Comparison of ENCODE assay signal across 8 cellular contexts in the genomic region with DNA sequence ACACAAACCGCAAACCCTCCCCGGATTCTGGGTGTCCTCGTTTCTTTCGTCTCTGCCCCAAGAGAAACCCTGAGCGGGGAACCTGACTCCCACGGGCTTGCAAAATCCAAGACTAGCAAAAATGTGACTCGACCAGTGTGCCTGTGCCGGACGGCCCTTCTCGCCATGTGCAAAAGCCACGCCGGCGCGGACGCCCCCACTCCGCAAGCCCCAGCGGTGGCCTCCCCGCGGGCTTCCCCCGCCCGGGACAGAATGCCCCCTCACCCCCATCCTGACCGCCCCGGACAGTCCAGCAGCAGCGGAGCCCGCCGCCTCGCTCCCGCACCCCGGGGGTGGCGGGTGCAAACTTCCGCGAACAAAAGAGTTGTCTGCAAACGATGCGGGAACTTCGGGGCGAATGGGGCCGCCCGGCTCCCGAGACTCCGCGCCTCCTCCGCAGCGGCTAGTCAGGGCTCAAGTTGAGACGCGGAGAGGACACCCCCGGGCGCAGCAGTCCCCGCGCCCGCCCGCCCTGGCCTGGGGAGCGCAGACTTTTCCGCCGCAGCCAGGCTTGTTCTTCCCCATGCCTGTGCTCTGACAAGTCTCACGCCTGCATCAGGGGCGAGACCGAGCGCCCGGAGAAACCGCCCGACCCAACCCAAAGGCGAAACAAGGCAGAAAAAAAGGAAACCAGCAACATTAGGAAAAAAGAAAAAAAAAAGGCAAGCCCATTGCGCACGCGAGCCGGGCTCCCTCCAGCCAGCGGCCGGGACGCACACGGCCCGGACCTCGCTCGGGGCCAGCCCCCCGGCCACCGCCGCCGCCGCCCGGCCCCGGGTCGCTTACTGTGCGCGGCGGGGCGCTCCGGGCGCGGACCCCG. TPM values are rescaled to one million over a fixed set of nuclear protein-coding genes. Genes with fewer than 3 reads are reported as not detected.
DNase-seq lines count a peak whose midpoint lies in the region; ATAC-seq and TF ChIP-seq lines count a peak whose summit lies in the region.

No MANE protein-coding gene starts in this region.

- H3K36me3 ChIP-seq in colonic mucosa = no peaks in the 10 kb centered on the region
- peaks cover 12% of the 10 kb centered on the region for H3K36me3 ChIP-seq in lower lobe of right lung
- H3K36me3 ChIP-seq in tibial artery = peaks cover 3 to 6% (median 3%) of the 10 kb centered on the region in 3 donors

- peak overlapping the region; percentile 71 for H3K27ac ChIP-seq in colonic mucosa
- peak overlapping the region; percentile 88 for H3K27ac ChIP-seq in lower lobe of right lung
- H3K27ac ChIP-seq in tibial artery = peak overlapping the region; percentile 53 to 84

- peak; percentile 51 for DNase-seq in GM10266 (ENCODE audit: extremely low spot score)
- DNase-seq in colonic mucosa = peak; percentile 48
- DNase-seq in lower lobe of right lung = peak; percentile 69
- no peak for DNase-seq in tibial artery
- no peak for DNase-seq in NCI-H128 (lab: John Stamatoyannopoulos, UW; ENCODE audit: unreplicated experiment)

- peak overlapping the region; percentile 71 to 72 for H3K9ac ChIP-seq in colonic mucosa (ENCODE audit: low read depth in 2 of 2, low read length in 2 of 2)

- TF ChIP-seq CTCF in GM10266 (IDR thresholded peaks at IDR 0.05; ENCODE audit: control insufficient read depth, insufficient read depth, low read depth, missing control alignments) (no peak), colonic mucosa (IDR thresholded peaks at IDR 0.05) (no peak), lower lobe of right lung (IDR thresholded peaks at IDR 0.05) (no peak), tibial artery (IDR thresholded peaks at IDR 0.05) (no peak)

- H3K27me3 ChIP-seq in colonic mucosa = no peaks in the 10 kb centered on the region
- H3K27me3 ChIP-seq in lower lobe of right lung (ENCODE audit: low read depth) = no peaks in the 10 kb centered on the region
- H3K27me3 ChIP-seq in tibial artery = no peaks in the 10 kb centered on the region

- H3K4me3 ChIP-seq in colonic mucosa (peak overlapping the region; percentile 65), lower lobe of right lung (peak overlapping the region; percentile 78), tibial artery (peak overlapping the region; percentile 61 to 65)

- H3K9me3 ChIP-seq in colonic mucosa (no peaks in the 10 kb centered on the region), lower lobe of right lung (no peaks in the 10 kb centered on the region), tibial artery (no peaks in the 10 kb centered on the region)

- H3K4me1 ChIP-seq in colonic mucosa = peaks cover 33% of the 10 kb centered on the region
- peaks cover 59% of the 10 kb centered on the region for H3K4me1 ChIP-seq in lower lobe of right lung
- peaks cover 0 to 46% (median 32%) of the 10 kb centered on the region in 4 donors for H3K4me1 ChIP-seq in tibial artery

- intact Hi-C loops in colonic mucosa (cut with DNase I) = loop anchor here (2.0 to 5.0 kb wide), 3 partner anchors 96 to 213 kb away; no protein-coding TSS in a partner anchor
- intact Hi-C loops in lower lobe of right lung (cut with DNase I) = loop anchor here (10.0 kb wide), 2 partner anchors 109 to 209 kb away; no protein-coding TSS in a partner anchor
- intact Hi-C loops in tibial artery (cut with DNase I; ENCODE audit: low total_unique reads) = loop anchor here (10.0 kb wide), 1 partner anchor 89 kb away; no protein-coding TSS in a partner anchor

- peak; percentile 19 for ATAC-seq in HG02884 (IDR thresholded peaks at IDR 0.05; ENCODE audit: unreplicated experiment)
- peak; percentile 39 for ATAC-seq in SK-N-SH treated with all-trans-retinoic acid at 6 μM for 48 hours
- ATAC-seq in lower lobe of right lung = peak; percentile 21 to 37
- no peak for ATAC-seq in GM21737 (IDR thresholded peaks at IDR 0.05; ENCODE audit: unreplicated experiment)

TF ChIP-seq in SK-N-SH treated with all-trans-retinoic acid at 6 μM for 48 hours, 23 proteins besides CTCF, POLR2A, EP300 and RAD21:
- TF ChIP-seq ZNF565 (CRISPR knock-in tag; conservative IDR thresholded peaks at IDR 0.05; ENCODE audit: low read depth) (no peak), TOX (CRISPR knock-in tag; IDR thresholded peaks at IDR 0.05; ENCODE audit: borderline replicate concordance) (no peak), ZNF8 (CRISPR knock-in tag; IDR thresholded peaks at IDR 0.05) (no peak), PPARA (CRISPR knock-in tag; IDR thresholded peaks at IDR 0.05; ENCODE audit: borderline replicate concordance) (no peak)
- TF ChIP-seq, protein P1, sequence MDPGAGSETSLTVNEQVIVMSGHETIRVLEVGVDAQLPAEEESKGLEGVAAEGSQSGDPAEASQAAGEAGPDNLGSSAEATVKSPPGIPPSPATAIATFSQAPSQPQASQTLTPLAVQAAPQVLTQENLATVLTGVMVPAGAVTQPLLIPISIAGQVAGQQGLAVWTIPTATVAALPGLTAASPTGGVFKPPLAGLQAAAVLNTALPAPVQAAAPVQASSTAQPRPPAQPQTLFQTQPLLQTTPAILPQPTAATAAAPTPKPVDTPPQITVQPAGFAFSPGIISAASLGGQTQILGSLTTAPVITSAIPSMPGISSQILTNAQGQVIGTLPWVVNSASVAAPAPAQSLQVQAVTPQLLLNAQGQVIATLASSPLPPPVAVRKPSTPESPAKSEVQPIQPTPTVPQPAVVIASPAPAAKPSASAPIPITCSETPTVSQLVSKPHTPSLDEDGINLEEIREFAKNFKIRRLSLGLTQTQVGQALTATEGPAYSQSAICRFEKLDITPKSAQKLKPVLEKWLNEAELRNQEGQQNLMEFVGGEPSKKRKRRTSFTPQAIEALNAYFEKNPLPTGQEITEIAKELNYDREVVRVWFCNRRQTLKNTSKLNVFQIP (CRISPR knock-in tag; IDR thresholded peaks at IDR 0.05; ENCODE audit: borderline replicate concordance, low read depth) = no peak
TF ChIP-seq in SK-N-SH treated with all-trans-retinoic acid at 6 μM for 48 hours: peak in this region for 0.

RNA-seq across cellular contexts. Expression of gene FAM53B, which starts 0.8 kb away (rescaled TPM):
- total RNA-seq in colonic mucosa (10 to 100 TPM; 43.3 to 45.2 TPM), lower lobe of right lung (40.7 TPM)

RNA-seq across cellular contexts. Expression of gene EEF1AKMT2, which starts 48.3 kb away (rescaled TPM):
- total RNA-seq in colonic mucosa (10 to 100 TPM; 14.7 to 16.5 TPM), lower lobe of right lung (14.1 TPM)

RNA-seq across cellular contexts. Expression of gene ABRAXAS2, which starts 58.2 kb away (rescaled TPM):
- total RNA-seq in colonic mucosa (10 to 100 TPM; 12.8 to 14.5 TPM), lower lobe of right lung (15.7 TPM)

Comparison
In these comparisons a context has a peak if more than half of its experiments do, and no peak if none do; other contexts are left out.
1. DNase-seq: peak in GM10266 (single experiment), colonic mucosa (single experiment) and lower lobe of right lung (single experiment); none in tibial artery (0 of 2) and NCI-H128 (single experiment).
2. Peak in every context shown above with its lines, with median percentiles within 50 percentile points of each other: H3K27ac ChIP-seq and H3K4me3 ChIP-seq.